In the genomic region with DNA sequence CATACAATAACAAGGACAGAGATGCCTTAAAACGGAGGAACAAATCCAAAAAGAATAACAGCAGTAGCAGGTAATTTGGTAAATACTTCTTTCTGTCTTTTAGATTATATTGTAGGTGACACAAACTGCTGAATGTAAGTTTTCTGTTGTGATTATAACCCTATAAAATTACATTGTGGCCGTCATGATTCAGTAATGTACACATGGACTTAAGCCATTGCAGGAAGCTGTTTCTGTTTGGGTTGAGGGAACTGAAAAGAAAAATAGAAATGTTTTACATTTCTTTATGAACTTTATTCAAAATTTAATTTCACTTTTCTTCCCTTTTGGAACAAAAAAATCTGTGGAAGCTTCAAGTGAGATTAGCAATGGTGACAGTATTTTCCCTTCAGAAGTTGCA, we compare ENCODE assay signal across 8 cellular contexts. TPM values are rescaled to one million over a fixed set of nuclear protein-coding genes. Genes with fewer than 3 reads are reported as not detected.
DNase-seq lines count a peak whose midpoint lies in the region; ATAC-seq, FAIRE-seq and TF ChIP-seq lines count a peak whose summit lies in the region.

No MANE protein-coding gene starts in this region.

- no peaks in the 10 kb centered on the region for H3K27me3 Mint-ChIP-seq in CD4-positive, alpha-beta T cell
- no peaks in the 10 kb centered on the region for H3K27me3 Mint-ChIP-seq in effector memory CD8-positive, alpha-beta T cell

- H3K4me3 Mint-ChIP-seq in CD4-positive, alpha-beta T cell, result peak overlapping the region; percentile 88
- H3K4me3 Mint-ChIP-seq in effector memory CD8-positive, alpha-beta T cell, result peak overlapping the region; percentile 68 to 85

- peak overlapping the region; percentile 71 for H3K4me3 ChIP-seq in NB4 (ENCODE audit: low read depth, low read length)
- H3K4me3 ChIP-seq in osteoblast (ENCODE audit: insufficient read depth, low read length), result peak overlapping the region; percentile 91
- peak overlapping the region in 2 of 4 donors; percentile 60 to 72 for H3K4me3 ChIP-seq in pancreas

- intact Hi-C loops in CD4-positive, alpha-beta T cell (cut with DNase I, micrococcal nuclease), result no loop called here
- intact Hi-C loops in pancreas (cut with DNase I), result loop anchor here in 1 of 3 donors (10.0 kb wide), 1 partner anchor 229 kb away; no protein-coding TSS in a partner anchor

- H3K27ac ChIP-seq in CD4-positive, alpha-beta T cell (ENCODE audit: low read depth, low read length), result no peak overlapping the region
- H3K27ac ChIP-seq in osteoblast (ENCODE audit: low read depth, low read length), result peak overlapping the region; percentile 60
- H3K27ac ChIP-seq in pancreas, result peak overlapping the region in 2 of 4 donors; percentile 83 to 95

- peak overlapping the region; percentile 95 for H3K4me2 ChIP-seq in osteoblast (ENCODE audit: insufficient read depth, low read length)

- no peaks in the 10 kb centered on the region for H3K27me3 ChIP-seq in CD4-positive, alpha-beta T cell (ENCODE audit: control insufficient read depth, insufficient read depth, low read length)
- H3K27me3 ChIP-seq in osteoblast (ENCODE audit: insufficient read depth, low read length), result no peaks in the 10 kb centered on the region
- no peaks in the 10 kb centered on the region for H3K27me3 ChIP-seq in pancreas

- POLR2A ChIA-PET in CD4-positive, alpha-beta T cell (lab: Charles Lee), result interaction anchor here (0.6 to 5.9 kb wide), 9 partner anchors 23 to 342 kb away, joined by 3 to 219 read pairs (median 48); partner anchors contain the start of genes C2orf42, PCBP1 and PCYOX1

- CTCF ChIA-PET in CD4-positive, alpha-beta T cell (lab: Charles Lee), result interaction anchor here (1.0 kb wide), 1 partner anchor 152 kb away, joined by 3 read pairs; no protein-coding TSS in a partner anchor

- no peak for TF ChIP-seq POLR2A in NB4 (IDR thresholded peaks at IDR 0.05; ENCODE audit: extremely low read depth, insufficient read length)

- no peak for DNase-seq in CD4-positive, alpha-beta T cell
- DNase-seq in NB4 (ENCODE audit: low read depth) (no peak), osteoblast (ENCODE audit: insufficient read length, low spot score, missing footprints) (no peak), NCI-H510A treated with DMSO at 0.1 percent for 48 hours (lab: John Stamatoyannopoulos, UW) (no peak), left lobe of liver (ENCODE audit: low spot score) (no peak), pancreas (no peak)
- DNase-seq in effector memory CD8-positive, alpha-beta T cell, result no peak

- H2AFZ ChIP-seq in osteoblast (ENCODE audit: low read length), result no peak overlapping the region

- H3K4me1 Mint-ChIP-seq in CD4-positive, alpha-beta T cell (ENCODE audit: low read depth), result peaks cover 33% of the 10 kb centered on the region
- peaks cover 13 to 14% of the 10 kb centered on the region in 2 donors for H3K4me1 Mint-ChIP-seq in effector memory CD8-positive, alpha-beta T cell (ENCODE audit: low read depth in 2 of 2)

- no peak for FAIRE-seq in pancreas (lab: Jason Lieb, UNC)

- H3K9me3 Mint-ChIP-seq in CD4-positive, alpha-beta T cell, result no peaks in the 10 kb centered on the region
- H3K9me3 Mint-ChIP-seq in effector memory CD8-positive, alpha-beta T cell, result no peaks in the 10 kb centered on the region

- no peaks in the 10 kb centered on the region for H3K9me3 ChIP-seq in CD4-positive, alpha-beta T cell (ENCODE audit: control insufficient read depth, low read length)
- H3K9me3 ChIP-seq in osteoblast (ENCODE audit: low read depth, low read length) (no peaks in the 10 kb centered on the region), pancreas (no peaks in the 10 kb centered on the region)

- 23 to 28% methylated on average over 2 of the region's 2 CpGs for WGBS in pancreas, 2 donors

- peaks cover 26% of the 10 kb centered on the region for H3K36me3 ChIP-seq in osteoblast (ENCODE audit: insufficient read depth, low read length)
- H3K36me3 ChIP-seq in pancreas, result no peaks in the 10 kb centered on the region

- peaks cover 57% of the 10 kb centered on the region for H3K36me3 Mint-ChIP-seq in CD4-positive, alpha-beta T cell (ENCODE audit: low read depth)
- H3K36me3 Mint-ChIP-seq in effector memory CD8-positive, alpha-beta T cell (ENCODE audit: insufficient read depth), result peaks cover 58% of the 10 kb centered on the region

- H3K79me2 ChIP-seq in osteoblast (ENCODE audit: insufficient read depth, low read length), result peaks cover 32% of the 10 kb centered on the region

- H3K4me1 ChIP-seq in osteoblast (ENCODE audit: insufficient read depth, low read length) (peaks cover 34% of the 10 kb centered on the region), pancreas (peaks cover 0 to 8% (median 2%) of the 10 kb centered on the region in 3 donors)

- H4K20me1 ChIP-seq in osteoblast (ENCODE audit: insufficient read depth, low read length), result no peaks in the 10 kb centered on the region

- peak overlapping the region; percentile 87 for H3K27ac Mint-ChIP-seq in CD4-positive, alpha-beta T cell
- peak overlapping the region; percentile 44 to 66 for H3K27ac Mint-ChIP-seq in effector memory CD8-positive, alpha-beta T cell

- ATAC-seq in CD4-positive, alpha-beta T cell (ENCODE audit: poor library complexity), result no peak
- ATAC-seq in effector memory CD8-positive, alpha-beta T cell (replicated peaks), result no peak
- no peak for ATAC-seq in GM18520 (IDR thresholded peaks at IDR 0.05; ENCODE audit: unreplicated experiment)
- ATAC-seq in left lobe of liver, result no peak
- ATAC-seq in pancreas, result no peak

- TF ChIP-seq CTCF in CD4-positive, alpha-beta T cell (IDR thresholded peaks at IDR 0.05), result no peak
- TF ChIP-seq CTCF in NB4 (IDR thresholded peaks at IDR 0.05; ENCODE audit: low read depth, low read length) (no peak), osteoblast (IDR thresholded peaks at IDR 0.05; ENCODE audit: extremely low read depth, low read depth, low read length) (no peak), pancreas (IDR thresholded peaks at IDR 0.05) (no peak)

RNA-seq across cellular contexts. Expression of gene MXD1, which starts 1.2 kb away (rescaled TPM):
- total RNA-seq in CD4-positive, alpha-beta T cell, result 10 to 100 TPM; 43.5 to 45.3 TPM
- total RNA-seq in osteoblast, result 13.8 and 14.5 TPM in 2 replicates
- 4.8 TPM for total RNA-seq in left lobe of liver
- 1 to 10 TPM; 2.4 to 8.6 (median 5.7) TPM for total RNA-seq in pancreas
- polyA plus RNA-seq in pancreas, result 1 to 10 TPM; 1.5 to 2.8 TPM

RNA-seq across cellular contexts. Expression of gene SNRNP27, which starts 22.4 kb away (rescaled TPM):
- 10 to 100 TPM; 50.9 to 54.8 TPM for total RNA-seq in CD4-positive, alpha-beta T cell
- 35.1 and 38.6 TPM in 2 replicates for total RNA-seq in osteoblast
- total RNA-seq in left lobe of liver, result 13.8 TPM
- 10 to 100 TPM in 3 of 6 donors, 1 to 10 TPM in 3; 8.3 to 18.5 (median 12.1) TPM for total RNA-seq in pancreas
- polyA plus RNA-seq in pancreas, result 10 to 100 TPM; 11.2 to 27.9 TPM

RNA-seq across cellular contexts. Expression of gene ASPRV1, which starts 45.3 kb away (rescaled TPM):
- total RNA-seq in CD4-positive, alpha-beta T cell, result under 1 TPM; 0.81 to 0.96 TPM
- 0.29 and 0.72 TPM in 2 replicates for total RNA-seq in osteoblast
- total RNA-seq in left lobe of liver, result 0.78 TPM
- total RNA-seq in pancreas, result under 1 TPM; 0.12 to 0.44 (median 0.17) TPM
- polyA plus RNA-seq in pancreas, result 1 to 10 TPM in 1 of 2 donors, under 1 TPM in 1; 0.80 to 1.2 TPM
